18 cellular contexts compared by ENCODE assay signal in genomic region chr9:110521211-110521610, GRCh38. TPM values are rescaled to one million over a fixed set of nuclear protein-coding genes. Genes with fewer than 3 reads are reported as not detected.
"Had no signal": no experiment of that assay in that cellular context is flagged by ENCODE, and none has a peak within 500 bp of the region (broad histone marks: within the 10 kb centered on the region; RNA-seq: fewer than 3 reads in every experiment).

No MANE protein-coding gene starts in this region.

- H3K27ac ChIP-seq: right atrium auricular region had no signal

- DNase-seq: activated CD4-positive, alpha-beta T cell treated with anti-CD3 and anti-CD28 coated beads, Interleukin-2, amount 50 U/mL, for 4 hours; activated CD4-positive, CD25-positive, alpha-beta regulatory T cell treated with anti-CD3 and anti-CD28 coated beads, Interleukin-2, amount 50 U/mL, for 72 hours; activated naive CD4-positive, alpha-beta T cell treated with anti-CD3 and anti-CD28 coated beads for 36 hours; activated naive CD8-positive, alpha-beta T cell treated with anti-CD3 and anti-CD28 coated beads, Interleukin-2, amount 50 U/mL, for 24 hours; activated T-cell treated with anti-CD3 and anti-CD28 coated beads for 4 hours; endodermal cell; left colon; mucosa of descending colon; naive thymus-derived CD8-positive, alpha-beta T cell; stimulated activated CD4-positive, alpha-beta T cell treated with anti-CD3 and anti-CD28 coated beads, Interleukin-15, amount 100 ng/mL, for 24 hours; stimulated activated CD4-positive, alpha-beta T cell treated with anti-CD3 and anti-CD28 coated beads, Interleukin-4, amount 100 ng/mL, for 1 hour; stimulated activated naive B cell treated with anti-CD40 and anti-IgM and Interleukin-4, amounts not matched to agents 10 μg/mL and 1 μg/mL and 100 μg/mL, for 72 hours; T-helper 1 cell; trophoblast cell had no signal

- H3K4me3 ChIP-seq: ascending aorta, gastroesophageal sphincter, mucosa of descending colon, right atrium auricular region, skin epidermis had no signal

- H3K36me3 ChIP-seq: ascending aorta, gastroesophageal sphincter, right atrium auricular region had no signal

- H3K9me3 ChIP-seq: gastroesophageal sphincter, mucosa of descending colon, right atrium auricular region had no signal

- H3K27me3 ChIP-seq: ascending aorta, gastroesophageal sphincter, right atrium auricular region had no signal

- ATAC-seq: activated naive CD8-positive, alpha-beta T cell treated with anti-CD3 and anti-CD28 coated beads, Interleukin-2, amount 50 U/mL, for 24 hours; gastroesophageal sphincter; left colon; mucosa of descending colon; naive thymus-derived CD8-positive, alpha-beta T cell; stimulated activated naive B cell treated with anti-CD40 and anti-IgM and Interleukin-4, amounts not matched to agents 10 μg/mL and 1 μg/mL and 100 μg/mL, for 72 hours had no signal

RNA-seq across cellular contexts. Expression of gene SVEP1, which starts 58.3 kb away (rescaled TPM):
- total RNA-seq: activated naive CD4-positive, alpha-beta T cell treated with anti-CD3 and anti-CD28 coated beads for 36 hours; naive thymus-derived CD8-positive, alpha-beta T cell had no signal
